ENCODE assay signal across 8 cellular contexts in genomic region chr1:41661428-41662060, GRCh38.
DNase-seq lines count a peak whose midpoint lies in the region; TF ChIP-seq lines count a peak whose summit lies in the region.

No MANE protein-coding gene starts in this region.

- no peak for DNase-seq in NT2/D1 (ENCODE audit: low read depth, low spot score)
- DNase-seq in cerebellum (ENCODE audit: low spot score): peak; percentile 22
- DNase-seq in middle frontal gyrus (ENCODE audit: extremely low spot score, low spot score): no peak
- no peak for DNase-seq in islet precursor cell

- no peaks in the 10 kb centered on the region for H3K36me3 ChIP-seq in HEK293 (ENCODE audit: control insufficient read depth in 2 of 2, insufficient read depth in 1 of 2, low read length in 2 of 2)
- H3K36me3 ChIP-seq in NT2/D1 (ENCODE audit: insufficient read depth, insufficient read length, low read length): peaks cover 5% of the 10 kb centered on the region
- no peaks in the 10 kb centered on the region for H3K36me3 ChIP-seq in urinary bladder (ENCODE audit: insufficient read depth)

- no peaks in the 10 kb centered on the region for H3K9me3 ChIP-seq in HEK293 (ENCODE audit: control insufficient read depth, insufficient read depth, low read depth, low read length)
- H3K9me3 ChIP-seq in NT2/D1 (ENCODE audit: insufficient read depth, low read length): no peaks in the 10 kb centered on the region
- no peaks in the 10 kb centered on the region for H3K9me3 ChIP-seq in mononuclear cell (ENCODE audit: low read depth, low read length)

- CTCF ChIA-PET in HEK293 (lab: Yijun Ruan, JAX): no interaction called here

- WGBS in urinary bladder: 1% methylated on average over 44 of the region's 44 CpGs

- H3K9ac ChIP-seq in NT2/D1 (ENCODE audit: insufficient read length, low read depth): peak overlapping the region; percentile 72

- POLR2A ChIA-PET in HEK293 (lab: Yijun Ruan, JAX): interaction anchor here (0.8 kb wide), 1 partner anchor 8 kb away, joined by 3 read pairs; no protein-coding TSS in a partner anchor

- TF ChIP-seq CTCF in HEK293 (tag by site-specific recombination; IDR thresholded peaks at IDR 0.05): peak; percentile 25; the same call in 1 of the 2 replicates

- H3K27ac ChIP-seq in HEK293 (ENCODE audit: extremely low read depth, low read depth, low read length) (peak overlapping the region; percentile 7; the same call in 1 of the 2 replicates), urinary bladder (ENCODE audit: low read depth) (no peak overlapping the region)

- H3K4me3 ChIP-seq in GM08714 (ENCODE audit: low read length) (peak overlapping the region; percentile 56), HEK293 (ENCODE audit: low read depth, low read length) (peak overlapping the region; percentile 53), NT2/D1 (ENCODE audit: insufficient read length, low read depth) (peak overlapping the region; percentile 76), mononuclear cell (ENCODE audit: low read length) (peak overlapping the region; percentile 53), urinary bladder (ENCODE audit: low read depth, low read length) (peak overlapping the region; percentile 53)

- H3K4me1 ChIP-seq in HEK293 (ENCODE audit: control insufficient read depth, insufficient read depth, low read length): no peaks in the 10 kb centered on the region
- peaks cover 30% of the 10 kb centered on the region for H3K4me1 ChIP-seq in NT2/D1 (ENCODE audit: insufficient read depth, insufficient read length)
- H3K4me1 ChIP-seq in mononuclear cell (ENCODE audit: insufficient read depth, low read length): peaks cover 70% of the 10 kb centered on the region
- H3K4me1 ChIP-seq in urinary bladder (ENCODE audit: insufficient read depth): no peaks in the 10 kb centered on the region

- H3K27me3 ChIP-seq in NT2/D1 (ENCODE audit: insufficient read depth, insufficient read length) (peaks cover 24% of the 10 kb centered on the region), mononuclear cell (ENCODE audit: insufficient read depth, low read length) (no peaks in the 10 kb centered on the region)

TF ChIP-seq in HEK293, 187 proteins besides CTCF, POLR2A, EP300 and RAD21 (continues in another document):
- TF ChIP-seq ATF2 (tag by site-specific recombination; IDR thresholded peaks at IDR 0.05; ENCODE audit: low read depth) (no peak), ZBTB20 (tag by site-specific recombination; IDR thresholded peaks at IDR 0.05) (peak; percentile 91), ZNF701 (tag by site-specific recombination; IDR thresholded peaks at IDR 0.05) (no peak), ZBTB48 (tag by site-specific recombination; IDR thresholded peaks at IDR 0.05) (0 out of 2 replicates have a peak, but pooled peaks have one; percentile 60), ZNF24 (tag by site-specific recombination; IDR thresholded peaks at IDR 0.05) (no peak), HOXA7 (CRISPR knock-in tag; IDR thresholded peaks at IDR 0.05; ENCODE audit: borderline replicate concordance) (no peak), ZNF121 (tag by site-specific recombination; IDR thresholded peaks at IDR 0.05) (no peak), ZBTB1 (tag by site-specific recombination; IDR thresholded peaks at IDR 0.05) (no peak), HIC1 (tag by site-specific recombination; IDR thresholded peaks at IDR 0.05) (peak; percentile 82), PATZ1 (tag by site-specific recombination; IDR thresholded peaks at IDR 0.05) (0 out of 2 replicates have a peak, but pooled peaks have one; percentile 42), ZNF645 (tag by site-specific recombination; IDR thresholded peaks at IDR 0.05) (no peak), ZNF157 (tag by site-specific recombination; IDR thresholded peaks at IDR 0.05) (no peak), ZNF423 (tag by site-specific recombination; IDR thresholded peaks at IDR 0.05) (peak; percentile 24; the same call in 1 of the 2 replicates), ZNF335 (tag by site-specific recombination; conservative IDR thresholded peaks at IDR 0.05) (peak; percentile 69), ZNF2 (tag by site-specific recombination; IDR thresholded peaks at IDR 0.05) (peak; percentile 39; the same call in 1 of the 2 replicates), ZBTB17 (tag by site-specific recombination; IDR thresholded peaks at IDR 0.05) (peak; percentile 59; the same call in 1 of the 2 replicates), ZFHX2 (tag by site-specific recombination; conservative IDR thresholded peaks at IDR 0.05) (peak; percentile 88), KLF9 (tag by site-specific recombination; IDR thresholded peaks at IDR 0.05; ENCODE audit: low read depth) (peak; percentile 23; the same call in 1 of the 2 replicates), EGR2 (tag by site-specific recombination; IDR thresholded peaks at IDR 0.05; ENCODE audit: low read depth) (peak; percentile 65), ZNF223 (tag by site-specific recombination; IDR thresholded peaks at IDR 0.05) (no peak), KLF17 (tag by site-specific recombination; IDR thresholded peaks at IDR 0.05) (peak; percentile 37; the same call in 1 of the 2 replicates), ZNF600 (tag by site-specific recombination; IDR thresholded peaks at IDR 0.05) (0 out of 2 replicates have a peak, but pooled peaks have one; percentile 43)
